Comparison of ENCODE assay signal across 8 cellular contexts in genomic region chr2:128313076-128313836, GRCh38. TPM values are rescaled to one million over a fixed set of nuclear protein-coding genes. Genes with fewer than 3 reads are reported as not detected.
DNase-seq lines count a peak whose midpoint lies in the region; ATAC-seq and TF ChIP-seq lines count a peak whose summit lies in the region.

No MANE protein-coding gene starts in this region.

- H3K27me3 Mint-ChIP-seq in GM23338 (ENCODE audit: insufficient read depth, low read depth, poor library complexity) = peaks cover 11% of the 10 kb centered on the region
- no peaks in the 10 kb centered on the region for H3K27me3 Mint-ChIP-seq in activated naive CD8-positive, alpha-beta T cell

- H2AFZ ChIP-seq in GM23338 = no peak overlapping the region

- no peak overlapping the region; the same call in 2 of the 3 replicates for H3K4me3 Mint-ChIP-seq in GM23338
- peak overlapping the region; percentile 35 for H3K4me3 Mint-ChIP-seq in activated naive CD8-positive, alpha-beta T cell

- no peaks in the 10 kb centered on the region for H3K9me3 Mint-ChIP-seq in GM23338
- H3K9me3 Mint-ChIP-seq in activated naive CD8-positive, alpha-beta T cell (ENCODE audit: low read depth) = no peaks in the 10 kb centered on the region

- H3F3A ChIP-seq in GM23338 (replicated peaks; ENCODE audit: low read depth) = no peaks in the 10 kb centered on the region

- no peak overlapping the region for H3K27ac Mint-ChIP-seq in GM23338
- no peak overlapping the region for H3K27ac Mint-ChIP-seq in activated naive CD8-positive, alpha-beta T cell

- TF ChIP-seq CTCF in AG09319 (IDR thresholded peaks at IDR 0.05; ENCODE audit: low read depth, low read length) (peak; percentile 20), GM23338 (conservative IDR thresholded peaks at IDR 0.05; ENCODE audit: low read depth in 2 of 2) (peak; percentile 3 to 22; a peak in 1 of 4 replicates), kidney epithelial cell (IDR thresholded peaks at IDR 0.05; ENCODE audit: insufficient read depth, low read length, poor library complexity, severe bottlenecking) (peak; percentile 68)

- no peaks in the 10 kb centered on the region for H3K9me2 ChIP-seq in GM23338 (ENCODE audit: insufficient read depth)

- H3K4me1 ChIP-seq in GM23338 (ENCODE audit: insufficient read depth) = peaks cover 24% of the 10 kb centered on the region

- no peak overlapping the region for H3K4me2 ChIP-seq in GM23338

- H3K27me3 ChIP-seq in GM23338 (ENCODE audit: insufficient read depth) (no peaks in the 10 kb centered on the region), kidney epithelial cell (ENCODE audit: control insufficient read depth, insufficient read depth, low read length) (no peaks in the 10 kb centered on the region)

- H3K4me1 Mint-ChIP-seq in GM23338 = peaks cover 42% of the 10 kb centered on the region
- H3K4me1 Mint-ChIP-seq in activated naive CD8-positive, alpha-beta T cell (ENCODE audit: low read depth) = peaks cover 46% of the 10 kb centered on the region

- H3K79me2 ChIP-seq in GM23338 (replicated peaks; ENCODE audit: insufficient read depth) = peaks cover 98% of the 10 kb centered on the region

- H3K4me3 ChIP-seq in GM23338 (no peak overlapping the region), kidney epithelial cell (ENCODE audit: low read depth, low read length) (no peak overlapping the region)

- H3K36me3 Mint-ChIP-seq in GM23338 (ENCODE audit: low read depth) = peaks cover 17% of the 10 kb centered on the region
- no peaks in the 10 kb centered on the region for H3K36me3 Mint-ChIP-seq in activated naive CD8-positive, alpha-beta T cell

- ATAC-seq in GM23338 (peak; percentile 3; the same call in 1 of the 3 replicates), HG03108 (IDR thresholded peaks at IDR 0.05; ENCODE audit: unreplicated experiment) (no peak), HG03342 (IDR thresholded peaks at IDR 0.05; ENCODE audit: unreplicated experiment) (no peak), HG02884 (IDR thresholded peaks at IDR 0.05; ENCODE audit: unreplicated experiment) (no peak)

- peaks cover 83% of the 10 kb centered on the region for H4K20me1 ChIP-seq in GM23338 (replicated peaks; ENCODE audit: insufficient read depth)

- H3K27ac ChIP-seq in GM23338 (ENCODE audit: low read depth) = no peak overlapping the region

- DNase-seq in AG09319 (ENCODE audit: extremely low read depth, low read depth) (no peak), GM23338 (ENCODE audit: low spot score) (peak; percentile 65), kidney epithelial cell (ENCODE audit: low read depth) (no peak), occipital lobe (lab: John Stamatoyannopoulos, UW) (no peak)

- H3K36me3 ChIP-seq in GM23338 (ENCODE audit: insufficient read depth) (no peaks in the 10 kb centered on the region), kidney epithelial cell (ENCODE audit: control insufficient read depth, insufficient read depth, low read length) (no peaks in the 10 kb centered on the region)

TF ChIP-seq in GM23338, 12 proteins besides CTCF, POLR2A, EP300 and RAD21 (continues in another document):
- TF ChIP-seq EZH2phosphoT487 (IDR thresholded peaks at IDR 0.05; ENCODE audit: unreplicated experiment) = no peak
- no peak for TF ChIP-seq REST (IDR thresholded peaks at IDR 0.05; ENCODE audit: unreplicated experiment)
- no peak for TF ChIP-seq ZNF462 (CRISPR knock-in tag; IDR thresholded peaks at IDR 0.05)
- no peak for TF ChIP-seq EZH2 (IDR thresholded peaks at IDR 0.05; ENCODE audit: low read depth, unreplicated experiment)
- no peak for TF ChIP-seq ZNF114 (CRISPR knock-in tag; IDR thresholded peaks at IDR 0.05)
- no peak for TF ChIP-seq CREB1 (CRISPR knock-in tag; IDR thresholded peaks at IDR 0.05; ENCODE audit: low read depth)
- no peak for TF ChIP-seq POLR2AphosphoS5 (IDR thresholded peaks at IDR 0.05; ENCODE audit: low read depth)
- no peak for TF ChIP-seq ZNF331 (CRISPR knock-in tag; IDR thresholded peaks at IDR 0.05; ENCODE audit: low read depth)
- no peak for TF ChIP-seq NANOG (IDR thresholded peaks at IDR 0.05; ENCODE audit: borderline replicate concordance)
- no peak for TF ChIP-seq STAT1 (IDR thresholded peaks at IDR 0.05; ENCODE audit: unreplicated experiment)
- TF ChIP-seq JUNB (IDR thresholded peaks at IDR 0.05; ENCODE audit: unreplicated experiment) = no peak

RNA-seq across cellular contexts. Expression of gene HS6ST1, which starts 5.4 kb away (rescaled TPM):
- 76.4 and 106 TPM in 2 replicates for total RNA-seq in GM23338 (2014; rRNA removed; shearing (Covaris generic))
- polyA plus RNA-seq in GM23338 (2016; fragmentation: Nextera tagmentation; extraction: Ambion mirVana) = 21.1 and 22.5 TPM in 2 replicates
- total RNA-seq in kidney epithelial cell (32.7 and 34.4 TPM in 2 replicates), occipital lobe (85.5 TPM)

Comparison
In these comparisons a context has a peak if more than half of its experiments do, and no peak if none do; other contexts are left out.
1. CTCF ChIP-seq: peak in every context shown above with its lines; median percentile 68 in kidney epithelial cell; 20 in AG09319; 12 in GM23338.